Comparison of ENCODE assay signal across 8 cellular contexts in genomic region chr1:178055093-178055492, GRCh38. TPM values are rescaled to one million over a fixed set of nuclear protein-coding genes. Genes with fewer than 3 reads are reported as not detected.
DNase-seq lines count a peak whose midpoint lies in the region; ATAC-seq, FAIRE-seq and TF ChIP-seq lines count a peak whose summit lies in the region.

No MANE protein-coding gene starts in this region.

- peaks cover 0 to 3% (median 0%) of the 10 kb centered on the region in 7 donors for H3K4me1 Mint-ChIP-seq in naive thymus-derived CD4-positive, alpha-beta T cell
- H3K4me1 Mint-ChIP-seq in activated T-cell treated with anti-CD3 and anti-CD28 coated beads, Interleukin-2, amount 50 U/mL, for 72 hours (ENCODE audit: low read depth) = no peaks in the 10 kb centered on the region

- no peaks in the 10 kb centered on the region for H3K36me3 Mint-ChIP-seq in naive thymus-derived CD4-positive, alpha-beta T cell
- H3K36me3 Mint-ChIP-seq in activated T-cell treated with anti-CD3 and anti-CD28 coated beads, Interleukin-2, amount 50 U/mL, for 72 hours (ENCODE audit: insufficient read depth in 2 of 2) = peaks cover 0 to 2% of the 10 kb centered on the region in 2 donors

- H3K36me3 ChIP-seq in naive thymus-derived CD4-positive, alpha-beta T cell (ENCODE audit: control insufficient read depth in 2 of 3, insufficient read depth in 3 of 3, low read length in 3 of 3) = no peaks in the 10 kb centered on the region

- TF ChIP-seq CTCF in cardiac fibroblast (IDR thresholded peaks at IDR 0.05; ENCODE audit: low read depth, low read length) = peak; percentile 22

- intact Hi-C loops in naive thymus-derived CD4-positive, alpha-beta T cell (cut with micrococcal nuclease) = no loop called here

- no peak for TF ChIP-seq POLR2A in GM12891 (IDR thresholded peaks at IDR 0.05; ENCODE audit: low read depth, low read length)

- H3K27me3 Mint-ChIP-seq in naive thymus-derived CD4-positive, alpha-beta T cell = peaks cover 0 to 8% (median 5%) of the 10 kb centered on the region in 5 donors
- H3K27me3 Mint-ChIP-seq in activated T-cell treated with anti-CD3 and anti-CD28 coated beads, Interleukin-2, amount 50 U/mL, for 72 hours (ENCODE audit: low read depth) = peaks cover 8% of the 10 kb centered on the region

- peak; percentile 27 for ATAC-seq in naive thymus-derived CD4-positive, alpha-beta T cell
- ATAC-seq in GM18907 (IDR thresholded peaks at IDR 0.05; ENCODE audit: unreplicated experiment) = no peak
- ATAC-seq in activated T-cell treated with anti-CD3 and anti-CD28 coated beads, Interleukin-2, amount 50 U/mL, for 72 hours (replicated peaks in 1 of 2) = no peak

- H3K9me3 ChIP-seq in naive thymus-derived CD4-positive, alpha-beta T cell (ENCODE audit: control insufficient read depth in 2 of 3, low read length in 3 of 3) = no peaks in the 10 kb centered on the region

- FAIRE-seq in GM12891 (lab: Jason Lieb, UNC) (no peak), GM19239 (lab: Jason Lieb, UNC) (no peak)

- DNase-seq in DMS53 treated with DMSO at 0.1 percent for 48 hours (lab: John Stamatoyannopoulos, UW; ENCODE audit: unreplicated experiment) (peak; percentile 24), M059J (ENCODE audit: low read depth) (peak; percentile 68), cardiac fibroblast (ENCODE audit: low read depth in 2 of 2) (peak; percentile 52 to 56), GM12891 (ENCODE audit: insufficient read length, low spot score) (no peak), GM19239 (ENCODE audit: insufficient read length, low spot score) (no peak)
- DNase-seq in naive thymus-derived CD4-positive, alpha-beta T cell = no peak
- no peak for DNase-seq in activated T-cell treated with anti-CD3 and anti-CD28 coated beads, Interleukin-2, amount 50 U/mL, for 72 hours

- H3K27me3 ChIP-seq in naive thymus-derived CD4-positive, alpha-beta T cell (ENCODE audit: control insufficient read depth in 2 of 2, insufficient read depth in 2 of 2, low read length in 2 of 2) = no peaks in the 10 kb centered on the region

- H3K4me3 Mint-ChIP-seq in naive thymus-derived CD4-positive, alpha-beta T cell = no peak overlapping the region
- no peak overlapping the region for H3K4me3 Mint-ChIP-seq in activated T-cell treated with anti-CD3 and anti-CD28 coated beads, Interleukin-2, amount 50 U/mL, for 72 hours

- H3K27ac ChIP-seq in naive thymus-derived CD4-positive, alpha-beta T cell (ENCODE audit: low read depth, low read length) = no peak overlapping the region

- peaks cover 0 to 6% (median 1%) of the 10 kb centered on the region in 11 donors for H3K9me3 Mint-ChIP-seq in naive thymus-derived CD4-positive, alpha-beta T cell
- H3K9me3 Mint-ChIP-seq in activated T-cell treated with anti-CD3 and anti-CD28 coated beads, Interleukin-2, amount 50 U/mL, for 72 hours = peaks cover 2 to 3% of the 10 kb centered on the region in 2 donors

- POLR2A ChIA-PET in naive thymus-derived CD4-positive, alpha-beta T cell (lab: Charles Lee) = no interaction called here

- H3K27ac Mint-ChIP-seq in naive thymus-derived CD4-positive, alpha-beta T cell = no peak overlapping the region
- H3K27ac Mint-ChIP-seq in activated T-cell treated with anti-CD3 and anti-CD28 coated beads, Interleukin-2, amount 50 U/mL, for 72 hours = no peak overlapping the region

- CTCF ChIA-PET in naive thymus-derived CD4-positive, alpha-beta T cell (lab: Charles Lee) = no interaction called here

- no peak overlapping the region for H3K4me3 ChIP-seq in cardiac fibroblast (replicated peaks in 1 of 2; ENCODE audit: low read depth in 2 of 2, low read length in 2 of 2)
- H3K4me3 ChIP-seq in naive thymus-derived CD4-positive, alpha-beta T cell (ENCODE audit: low read length) = no peak overlapping the region

- H3K4me1 ChIP-seq in naive thymus-derived CD4-positive, alpha-beta T cell (ENCODE audit: control insufficient read depth in 2 of 2, insufficient read depth in 2 of 2, low read length in 2 of 2) = no peaks in the 10 kb centered on the region

TF ChIP-seq in GM12891, 5 proteins besides CTCF, POLR2A, EP300 and RAD21:
- TF ChIP-seq SPI1 (IDR thresholded peaks at IDR 0.05; ENCODE audit: low read depth, low read length) (no peak), PAX5 (IDR thresholded peaks at IDR 0.05; ENCODE audit: insufficient read depth, low read length, severe bottlenecking) (no peak), POU2F2 (IDR thresholded peaks at IDR 0.05; ENCODE audit: low read depth, low read length) (no peak), POLR2AphosphoS5 (IDR thresholded peaks at IDR 0.05; ENCODE audit: low read depth, low read length) (no peak), TAF1 (IDR thresholded peaks at IDR 0.05; ENCODE audit: low read depth, low read length) (no peak)

RNA-seq across cellular contexts. Expression of gene RASAL2, which starts 38.8 kb away (rescaled TPM):
- 9.7 and 14.8 TPM in 2 replicates for total RNA-seq in M059J (2014; rRNA removed; shearing (Covaris generic))
- under 1 TPM in 4 of 5 experiments, not detected in 1; 0.11 to 0.69 (median 0.15) TPM for total RNA-seq in naive thymus-derived CD4-positive, alpha-beta T cell
- polyA plus RNA-seq in naive thymus-derived CD4-positive, alpha-beta T cell = not detected
- 0.30 TPM for polyA plus RNA-seq in GM12891 (2012; ENCODE audit: low read depth, missing spikeins)
- total RNA-seq in activated T-cell treated with anti-CD3 and anti-CD28 coated beads, Interleukin-2, amount 50 U/mL, for 72 hours = under 1 TPM; 0.02 to 0.05 TPM

Comparison
In these comparisons a context has a peak if more than half of its experiments do, and no peak if none do; other contexts are left out.
1. DNase-seq: peak in DMS53 treated with DMSO at 0.1 percent for 48 hours (single experiment), M059J (single experiment) and cardiac fibroblast (2 of 2); none in naive thymus-derived CD4-positive, alpha-beta T cell (0 of 9), GM12891 (single experiment), activated T-cell treated with anti-CD3 and anti-CD28 coated beads, Interleukin-2, amount 50 U/mL, for 72 hours (0 of 2) and GM19239 (single experiment).